Comparison of ENCODE assay signal across 8 cellular contexts in genomic region chr11:124114942-124115781, GRCh38. TPM values are rescaled to one million over a fixed set of nuclear protein-coding genes. Genes with fewer than 3 reads are reported as not detected.
A peak's percentile ranks its signal among the peaks of the same experiment; 100 is the strongest.
DNase-seq lines count a peak whose midpoint lies in the region; ATAC-seq and TF ChIP-seq lines count a peak whose summit lies in the region.

VWA5A (plus strand) TSS chr11:124115450; CDS start chr11:124117512, 2,062 bp downstream.

- H3K4me3 ChIP-seq in NT2/D1 (ENCODE audit: insufficient read length, low read depth): peak within 1 kb of the TSS; percentile 59
- peak within 1 kb of the TSS; percentile 78 for H3K4me3 ChIP-seq in epithelial cell of proximal tubule (ENCODE audit: low read depth, low read length)

- no peak for TF ChIP-seq CTCF in epithelial cell of proximal tubule (conservative IDR thresholded peaks at IDR 0.05; ENCODE audit: low read depth, low read length)

- H3K36me3 ChIP-seq in NT2/D1 (ENCODE audit: insufficient read depth, insufficient read length, low read length): peaks cover 22% of the 10 kb centered on the region

- no peaks in the 10 kb centered on the region for H3K4me1 ChIP-seq in NT2/D1 (ENCODE audit: insufficient read depth, insufficient read length)

- ATAC-seq in HG03432 (IDR thresholded peaks at IDR 0.05; ENCODE audit: unreplicated experiment): peak; percentile 100

- H3K9ac ChIP-seq in NT2/D1 (ENCODE audit: insufficient read length, low read depth): peak within 1 kb of the TSS; percentile 83

- H3K27me3 ChIP-seq in NT2/D1 (ENCODE audit: insufficient read depth, insufficient read length): no peaks in the 10 kb centered on the region

- DNase-seq in C1 segment of cervical spinal cord (lab: John Stamatoyannopoulos, UW) (peak in 10 of 14 donors; percentile 11 to 82 (median 29)), GM19238 (ENCODE audit: insufficient read length, low spot score) (peak; percentile 49), NT2/D1 (ENCODE audit: low read depth, low spot score) (peak; percentile 62), activated T-cell treated with anti-CD3 and anti-CD28 coated beads for 4 hours (peak; percentile 71), epithelial cell of proximal tubule (ENCODE audit: low read depth) (peak; percentile 65), mucosa of gallbladder (ENCODE audit: low spot score) (peak; percentile 90)
- peak; percentile 65 for DNase-seq in stimulated activated CD8-positive, alpha-beta memory T cell treated with anti-CD3 and anti-CD28 coated beads, Interleukin-4, amount 100 ng/mL, for 24 hours (ENCODE audit: low read depth)

- H3K9me3 ChIP-seq in NT2/D1 (ENCODE audit: insufficient read depth, low read length): no peaks in the 10 kb centered on the region

RNA-seq across cellular contexts. Expression of gene VWA5A, which starts in this region (rescaled TPM):
- total RNA-seq in epithelial cell of proximal tubule (12.1 and 13.1 TPM in 2 replicates), mucosa of gallbladder (60.2 TPM)

Comparison
In these comparisons a context has a peak if more than half of its experiments do, and no peak if none do; other contexts are left out.
1. Peak in every context shown above with its lines: DNase-seq, ATAC-seq and H3K4me3 ChIP-seq.
2. DNase-seq: peak in every context shown above with its lines; median percentile 90 in mucosa of gallbladder; 71 in activated T-cell treated with anti-CD3 and anti-CD28 coated beads for 4 hours; 65 in epithelial cell of proximal tubule; 65 in stimulated activated CD8-positive, alpha-beta memory T cell treated with anti-CD3 and anti-CD28 coated beads, Interleukin-4, amount 100 ng/mL, for 24 hours; 62 in NT2/D1; 49 in GM19238; 29 in C1 segment of cervical spinal cord.